8 cellular contexts compared by ENCODE assay signal in the genomic region with DNA sequence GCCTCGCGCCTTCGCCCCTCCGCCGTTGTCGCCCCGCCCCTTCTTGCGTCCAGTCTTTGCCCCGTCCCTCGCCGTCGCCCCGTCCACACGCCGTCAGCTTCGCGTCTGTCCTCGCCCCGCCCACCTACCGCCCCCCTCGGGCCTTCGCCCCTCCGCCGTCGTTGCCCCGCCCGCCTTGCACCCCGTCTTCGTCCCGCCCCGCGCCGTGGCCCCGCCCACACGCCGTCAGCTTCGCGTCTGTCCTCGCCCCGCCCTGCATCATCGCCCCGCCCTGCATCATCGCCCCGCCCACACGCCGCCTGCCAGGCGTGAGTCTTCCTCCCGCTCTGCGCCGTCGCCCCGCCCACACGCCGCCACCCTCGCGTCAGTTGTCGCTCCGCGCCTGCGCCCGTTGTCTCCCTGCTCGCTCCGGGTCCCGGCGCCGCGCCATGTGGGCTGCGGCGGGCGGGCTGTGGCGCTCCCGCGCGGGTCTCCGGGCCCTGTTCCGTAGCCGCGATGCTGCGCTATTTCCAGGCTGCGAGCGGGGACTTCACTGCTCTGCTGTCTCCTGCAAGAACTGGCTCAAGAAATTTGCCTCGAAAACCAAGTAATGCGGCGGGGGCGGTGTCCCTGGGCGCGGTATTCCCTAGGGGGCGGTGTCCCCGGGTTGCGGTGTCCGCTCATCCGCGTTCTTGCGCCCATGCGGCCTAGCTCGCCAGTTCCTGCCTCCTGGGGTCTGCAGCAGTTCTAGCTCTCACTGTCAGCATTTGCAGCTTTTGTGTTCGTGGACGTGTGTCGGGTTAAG. TPM values are rescaled to one million over a fixed set of nuclear protein-coding genes. Genes with fewer than 3 reads are reported as not detected.
DNase-seq lines count a peak whose midpoint lies in the region; ATAC-seq, FAIRE-seq and TF ChIP-seq lines count a peak whose summit lies in the region.

A gene with protein sequence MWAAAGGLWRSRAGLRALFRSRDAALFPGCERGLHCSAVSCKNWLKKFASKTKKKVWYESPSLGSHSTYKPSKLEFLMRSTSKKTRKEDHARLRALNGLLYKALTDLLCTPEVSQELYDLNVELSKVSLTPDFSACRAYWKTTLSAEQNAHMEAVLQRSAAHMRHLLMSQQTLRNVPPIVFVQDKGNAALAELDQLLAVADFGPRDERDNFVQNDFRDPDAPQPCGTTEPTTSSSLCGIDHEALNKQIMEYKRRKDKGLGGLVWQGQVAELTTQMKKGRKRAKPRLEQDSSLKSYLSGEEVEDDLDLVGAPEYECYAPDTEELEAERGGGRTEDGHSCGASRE (plus strand): TSS at position 367 of the 784 bp plus-strand sequence. CDS start 62 bp downstream, at position 429.

- H3K4me1 ChIP-seq in keratinocyte (ENCODE audit: control insufficient read depth, extremely low read depth, insufficient read depth, low read length): peaks cover 7% of the 10 kb centered on the region

- peaks cover 27% of the 10 kb centered on the region for H3K79me2 ChIP-seq in keratinocyte (ENCODE audit: control insufficient read depth, insufficient read depth, low read length)

- H3K9ac ChIP-seq in keratinocyte (ENCODE audit: control insufficient read depth, extremely low read depth, insufficient read depth, low read length): peak within 1 kb of the TSS; percentile 90

- no peaks in the 10 kb centered on the region for H3K9me3 ChIP-seq in keratinocyte (ENCODE audit: control insufficient read depth, low read depth, low read length)

- peak within 1 kb of the TSS; percentile 87 for H3K27ac ChIP-seq in keratinocyte (ENCODE audit: control insufficient read depth, insufficient read depth, low read length)

- dilution Hi-C loops in keratinocyte (cut with MboI; ENCODE audit: extremely low pct_ligation_motif_present, low sequenced_read_pairs): no loop called here

- TF ChIP-seq CTCF in AG09319 (IDR thresholded peaks at IDR 0.05; ENCODE audit: low read depth, low read length) (peak; percentile 6), keratinocyte (optimal IDR thresholded peaks at IDR 0.05 in 1 of 3, IDR thresholded peaks at IDR 0.05 in 1 of 3, conservative IDR thresholded peaks at IDR 0.05 in 1 of 3; ENCODE audit: extremely low read depth in 1 of 3, insufficient read depth in 2 of 3, low read length in 3 of 3) (peak; percentile 39 to 57 (median 56))

- H2AFZ ChIP-seq in keratinocyte (ENCODE audit: control insufficient read depth, low read length): peak within 1 kb of the TSS; percentile 97

- no peaks in the 10 kb centered on the region for H3K9me1 ChIP-seq in keratinocyte (ENCODE audit: control insufficient read depth, extremely low read depth, insufficient read depth, low read length)

- no peak for FAIRE-seq in keratinocyte (lab: Jason Lieb, UNC)

- ATAC-seq in GM19025 (IDR thresholded peaks at IDR 0.05; ENCODE audit: low read depth, unreplicated experiment) (peak; percentile 68), HG03342 (IDR thresholded peaks at IDR 0.05; ENCODE audit: unreplicated experiment) (peak; percentile 69)

- peaks cover 7 to 8% of the 10 kb centered on the region in 2 experiments for H3K36me3 ChIP-seq in keratinocyte (ENCODE audit: control insufficient read depth in 2 of 2, extremely low read depth in 1 of 2, insufficient read depth in 2 of 2, low read length in 2 of 2)

- DNase-seq in AG09319 (ENCODE audit: extremely low read depth, low read depth): peak; percentile 98
- DNase-seq in NCI-H345 treated with DMSO at 0.1 percent for 48 hours (lab: John Stamatoyannopoulos, UW; ENCODE audit: unreplicated experiment): peak; percentile 94
- peak; percentile 99 for DNase-seq in activated CD4-positive, CD25-positive, alpha-beta regulatory T cell treated with anti-CD3 and anti-CD28 coated beads, Interleukin-2, amount 50 U/mL, for 16 hours (ENCODE audit: low read depth, low spot score)
- DNase-seq in cerebellar cortex (ENCODE audit: low spot score): peak; percentile 97
- DNase-seq in keratinocyte (ENCODE audit: low read depth, low spot score): peak; percentile 81
- peak; percentile 98 to 100 for DNase-seq in stimulated activated CD4-positive, alpha-beta T cell treated with anti-CD3 and anti-CD28 coated beads, Interleukin-15, amount 100 ng/mL, for 1 hour (ENCODE audit: low read depth in 1 of 2, low spot score in 1 of 2)

- H3K4me3 ChIP-seq in keratinocyte (ENCODE audit: control insufficient read depth in 2 of 3, extremely low read depth in 1 of 3, insufficient read depth in 2 of 3, low read depth in 1 of 3, low read length in 3 of 3): peak within 1 kb of the TSS; percentile 87 to 96 (median 95)

- no peaks in the 10 kb centered on the region for H3K27me3 ChIP-seq in keratinocyte (ENCODE audit: control insufficient read depth, extremely low read depth, insufficient read depth, low read length)

- H4K20me1 ChIP-seq in keratinocyte (ENCODE audit: control insufficient read depth, extremely low read depth, insufficient read depth, low read length): no peaks in the 10 kb centered on the region

- peak within 1 kb of the TSS; percentile 83 for H3K4me2 ChIP-seq in keratinocyte (ENCODE audit: control insufficient read depth, extremely low read depth, insufficient read depth, low read depth, low read length)

RNA-seq across cellular contexts. Expression of the gene that starts here (rescaled TPM):
- 20.0 to 31.1 TPM (median 30.7 TPM) in 3 replicates for polyA plus RNA-seq in keratinocyte
- polyA plus RNA-seq in keratinocyte (2011; ENCODE audit: low read depth): 14.0 TPM
- polyA plus RNA-seq in keratinocyte (2011; cell fraction: cytosol; rRNA removed): 24.9 and 27.7 TPM in 2 replicates
- polyA plus RNA-seq in keratinocyte (2011; cell fraction: nucleus; rRNA removed): 36.9 and 37.6 TPM in 2 replicates
- 14.1 and 29.4 TPM in 2 replicates for polyA plus RNA-seq in keratinocyte (2012; ENCODE audit: low replicate concordance)
- 9.8 to 18.6 TPM (median 10.2 TPM) in 3 replicates for polyA minus RNA-seq in keratinocyte
- polyA minus RNA-seq in keratinocyte (2011; cell fraction: cytosol; rRNA and poly(A)+ RNA removed): 8.8 TPM
- 10.4 and 16.5 TPM in 2 replicates for polyA minus RNA-seq in keratinocyte (2011; cell fraction: nucleus; rRNA and poly(A)+ RNA removed)

Comparison
In these comparisons a context has a peak if more than half of its experiments do, and no peak if none do; other contexts are left out.
1. Peak in every context shown above with its lines: DNase-seq, ATAC-seq, H3K4me3 ChIP-seq and H3K27ac ChIP-seq.